ENCODE assay signal across 17 cellular contexts in the genomic region with DNA sequence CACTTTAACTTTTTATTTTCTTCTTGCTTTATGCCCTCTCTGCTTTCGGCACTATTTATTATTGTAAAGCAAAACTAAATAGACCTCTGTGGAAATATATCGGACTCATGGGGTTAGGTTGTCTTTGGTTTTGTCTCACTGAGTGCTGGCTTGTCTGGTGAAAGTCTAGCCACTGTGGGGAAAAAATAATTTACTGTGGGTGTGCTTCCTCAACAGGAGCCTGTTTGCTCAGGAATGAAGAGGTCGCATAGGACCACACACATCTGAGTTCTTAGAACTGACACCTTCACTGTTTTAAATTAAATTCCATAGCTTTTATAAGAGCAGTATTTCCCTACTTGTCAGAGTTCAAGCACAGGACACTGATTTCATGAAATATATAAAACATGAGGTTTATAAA.
"Had no signal": no experiment of that assay in that cellular context is flagged by ENCODE, and none has a peak within 500 bp of the region (broad histone marks: within the 10 kb centered on the region; RNA-seq: fewer than 3 reads in every experiment).

No MANE protein-coding gene starts in this region.

- H3K27me3 Mint-ChIP-seq: naive thymus-derived CD4-positive, alpha-beta T cell; type B pancreatic cell had no signal

- H3K4me1 Mint-ChIP-seq: neural crest cell; stimulated activated effector memory CD8-positive, alpha-beta T cell treated with anti-CD3 and anti-CD28 coated beads, Interleukin-12 subunit alpha, Interleukin-12 subunit beta, amount 100 ng/mL, for 72 hours had no signal

- H3K9me3 Mint-ChIP-seq: naive thymus-derived CD4-positive, alpha-beta T cell; neural crest cell; stimulated activated effector memory CD8-positive, alpha-beta T cell treated with anti-CD3 and anti-CD28 coated beads, Interleukin-12 subunit alpha, Interleukin-12 subunit beta, amount 100 ng/mL, for 72 hours; type B pancreatic cell had no signal

- H3K27me3 ChIP-seq: colonic mucosa, heart right ventricle, suprapubic skin, thyroid gland had no signal

- H3K27ac Mint-ChIP-seq: naive thymus-derived CD4-positive, alpha-beta T cell; stimulated activated effector memory CD8-positive, alpha-beta T cell treated with anti-CD3 and anti-CD28 coated beads, Interleukin-12 subunit alpha, Interleukin-12 subunit beta, amount 100 ng/mL, for 72 hours had no signal

- H3K4me1 ChIP-seq: colonic mucosa, suprapubic skin, thyroid gland had no signal

- H3K27ac ChIP-seq: colonic mucosa, heart right ventricle, suprapubic skin, thyroid gland had no signal

- H3K4me3 Mint-ChIP-seq: naive thymus-derived CD4-positive, alpha-beta T cell; neural crest cell; stimulated activated effector memory CD8-positive, alpha-beta T cell treated with anti-CD3 and anti-CD28 coated beads, Interleukin-12 subunit alpha, Interleukin-12 subunit beta, amount 100 ng/mL, for 72 hours; type B pancreatic cell had no signal

- DNase-seq: colonic mucosa; dermis blood vessel endothelial cell; erythroblast; foreskin melanocyte; heart right ventricle; kidney glomerular epithelial cell; naive thymus-derived CD4-positive, alpha-beta T cell; right cardiac atrium; stimulated activated CD4-positive, alpha-beta T cell treated with anti-CD3 and anti-CD28 coated beads, Interleukin-4, amount 100 ng/mL, for 1 hour; stimulated activated CD8-positive, alpha-beta memory T cell treated with anti-CD3 and anti-CD28 coated beads, Interleukin-4, amount 100 ng/mL, for 48 hours; stimulated activated naive CD8-positive, alpha-beta T cell treated with anti-CD3 and anti-CD28 coated beads, Interleukin-15, Interleukin-2, amounts not matched to agents 100 U/mL and 50 U/mL, for 24 hours; thyroid gland had no signal

- H3K9me3 ChIP-seq: colonic mucosa, heart right ventricle, suprapubic skin, thyroid gland had no signal

- H3K4me3 ChIP-seq: colonic mucosa, heart right ventricle, smooth muscle cell, suprapubic skin, thyroid gland had no signal
